31 cellular contexts compared by ENCODE assay signal in genomic region chrX:133419911-133420310, GRCh38.
"Had no signal": no experiment of that assay in that cellular context is flagged by ENCODE, and none has a peak within 500 bp of the region (broad histone marks: within the 10 kb centered on the region; RNA-seq: fewer than 3 reads in every experiment).

No MANE protein-coding gene starts in this region.

- ATAC-seq: activated naive CD4-positive, alpha-beta T cell treated with anti-CD3 and anti-CD28 coated beads, Interleukin-2, amount 50 U/mL, for 72 hours; activated naive CD8-positive, alpha-beta T cell treated with anti-CD3 and anti-CD28 coated beads, Interleukin-2, amount 50 U/mL, for 24 hours; activated T-cell treated with anti-CD3 and anti-CD28 coated beads, Interleukin-2, amount 50 U/mL, for 4 hours; activated T-cell treated with anti-CD3 and anti-CD28 coated beads, Interleukin-2, amount 50 U/mL, for 72 hours; activated T-helper 17 cell treated with anti-CD3 and anti-CD28 coated beads, Interleukin-2, amount 50 U/mL, for 72 hours; body of pancreas had no signal

- H3K9me3 ChIP-seq: adrenal gland, ascending aorta, body of pancreas, breast epithelium had no signal

- H3K27ac ChIP-seq: adrenal gland, ascending aorta, body of pancreas, brain microvascular endothelial cell, breast epithelium, cardiac muscle cell had no signal

- DNase-seq: activated effector memory CD4-positive, alpha-beta T cell treated with anti-CD3 and anti-CD28 coated beads, Interleukin-2, amount 50 U/mL, for 16 hours; activated effector memory CD4-positive, alpha-beta T cell treated with Interleukin-2 at 50 U/mL for 16 hours; activated gamma-delta T cell; activated gamma-delta T cell treated with Interleukin-2 at 50 U/mL for 16 hours; activated naive CD4-positive, alpha-beta T cell; activated naive CD4-positive, alpha-beta T cell treated with anti-CD3 and anti-CD28 coated beads for 36 hours; activated naive CD4-positive, alpha-beta T cell treated with anti-CD3 and anti-CD28 coated beads, Interleukin-2, amount 10 ng/mL, durations not matched to agents 7 days and 5 days; activated naive CD4-positive, alpha-beta T cell treated with anti-CD3 and anti-CD28 coated beads, Interleukin-2, amount 50 U/mL, for 16 hours; activated naive CD4-positive, alpha-beta T cell treated with Interleukin-2 at 50 U/mL for 16 hours; activated naive CD8-positive, alpha-beta T cell treated with anti-CD3 and anti-CD28 coated beads for 36 hours; activated naive CD8-positive, alpha-beta T cell treated with anti-CD3 and anti-CD28 coated beads, Interleukin-2, amount 10 ng/mL, durations not matched to agents 7 days and 5 days; activated naive CD8-positive, alpha-beta T cell treated with anti-CD3 and anti-CD28 coated beads, Interleukin-2, amount 50 U/mL, for 24 hours; activated T-cell treated with anti-CD3 and anti-CD28 coated beads, Interleukin-2, amount 50 U/mL, for 4 hours; activated T-cell treated with anti-CD3 and anti-CD28 coated beads, Interleukin-2, amount 50 U/mL, for 48 hours; activated T-cell treated with anti-CD3 and anti-CD28 coated beads, Interleukin-2, amount 50 U/mL, for 72 hours; adrenal gland; amniotic stem cell; amygdala; anterior cingulate cortex; aorta; body of pancreas; brain microvascular endothelial cell; caudate nucleus; central memory CD4-positive, alpha-beta T cell; cerebellar nuclear complex had no signal

- FAIRE-seq: bronchial epithelial cell had no signal

- H3K36me3 ChIP-seq: adrenal gland, ascending aorta, brain microvascular endothelial cell, breast epithelium, cardiac muscle cell had no signal

- H3K4me3 ChIP-seq: adrenal gland, ascending aorta, body of pancreas, breast epithelium, cardiac muscle cell had no signal

- H3K4me1 ChIP-seq: adrenal gland, ascending aorta, breast epithelium had no signal
